In genomic region chr5:160441352-160441781, GRCh38 we compare ENCODE assay signal across 16 cellular contexts. TPM values are rescaled to one million over a fixed set of nuclear protein-coding genes. Genes with fewer than 3 reads are reported as not detected.
DNase-seq lines count a peak whose midpoint lies in the region; ATAC-seq and TF ChIP-seq lines count a peak whose summit lies in the region.
"Had no signal": no experiment of that assay in that cellular context is flagged by ENCODE, and none has a peak within 500 bp of the region (broad histone marks: within the 10 kb centered on the region; RNA-seq: fewer than 3 reads in every experiment).

No MANE protein-coding gene starts in this region.

- H4K20me1 ChIP-seq in SK-N-SH (ENCODE audit: insufficient read depth): no peaks in the 10 kb centered on the region

- TF ChIP-seq CTCF in foreskin keratinocyte (conservative IDR thresholded peaks at IDR 0.05): no peak
- no peak for TF ChIP-seq CTCF in SK-N-SH (IDR thresholded peaks at IDR 0.05)
- no peak for TF ChIP-seq CTCF in tibial artery (IDR thresholded peaks at IDR 0.05)

- no peak overlapping the region for H3K4me3 ChIP-seq in SK-N-SH (ENCODE audit: low read depth in 2 of 2, low read length in 1 of 2)
- no peak overlapping the region for H3K4me3 ChIP-seq in tibial artery
- H3K4me3 ChIP-seq: A549, sigmoid colon, suprapubic skin had no signal

- H3K9ac ChIP-seq in SK-N-SH: no peak overlapping the region

- CTCF ChIA-PET in SK-N-SH (lab: Yijun Ruan, JAX): interaction anchor here (6.4 kb wide), 1 partner anchor 17 kb away, joined by 177 read pairs; the partner anchor contains the start of genes PTTG1 and SLU7

- no peak for TF ChIP-seq EP300 in SK-N-SH (IDR thresholded peaks at IDR 0.05; ENCODE audit: borderline replicate concordance in 1 of 2, low read depth in 1 of 2, low read length in 1 of 2)

- ATAC-seq in GM21423 (IDR thresholded peaks at IDR 0.05; ENCODE audit: unreplicated experiment): peak; percentile 25
- peak; percentile 42 for ATAC-seq in HG03378 (IDR thresholded peaks at IDR 0.05; ENCODE audit: unreplicated experiment)
- peak; percentile 8 for ATAC-seq in foreskin keratinocyte
- ATAC-seq: A549, HCT116 had no signal

- WGBS in SK-N-SH (ENCODE audit: low lambda C conversion rate): 32% methylated on average over 1 of the region's 1 CpG

- H3K79me2 ChIP-seq in SK-N-SH (ENCODE audit: insufficient read depth): no peaks in the 10 kb centered on the region

- H3K27ac Mint-ChIP-seq in activated CD4-positive, alpha-beta T cell treated with anti-CD3 and anti-CD28 coated beads, Interleukin-2, amount 10 ng/mL, durations not matched to agents 24 days and 14 days: peak overlapping the region; percentile 38

- H3K27ac ChIP-seq in foreskin keratinocyte: no peak overlapping the region
- no peak overlapping the region for H3K27ac ChIP-seq in SK-N-SH (ENCODE audit: low read depth in 2 of 2, low read length in 1 of 2)
- H3K27ac ChIP-seq in tibial artery: no peak overlapping the region
- H3K27ac ChIP-seq: A549, sigmoid colon, suprapubic skin had no signal

- POLR2A ChIA-PET in SK-N-SH (lab: Yijun Ruan, JAX): no interaction called here

- H3F3A ChIP-seq in SK-N-SH (replicated peaks; ENCODE audit: insufficient read depth): no peaks in the 10 kb centered on the region

- no peaks in the 10 kb centered on the region for H3K36me3 Mint-ChIP-seq in activated CD4-positive, alpha-beta T cell treated with anti-CD3 and anti-CD28 coated beads, Interleukin-2, amount 10 ng/mL, durations not matched to agents 24 days and 14 days (ENCODE audit: low read depth)

- no peaks in the 10 kb centered on the region for H3K36me3 ChIP-seq in SK-N-SH (replicated peaks in 1 of 2; ENCODE audit: control insufficient read depth in 1 of 2, insufficient read depth in 2 of 2, low read length in 1 of 2)
- H3K36me3 ChIP-seq in tibial artery: no peaks in the 10 kb centered on the region
- H3K36me3 ChIP-seq: sigmoid colon, suprapubic skin had no signal

- H3K4me1 ChIP-seq in foreskin keratinocyte (no peaks in the 10 kb centered on the region), SK-N-SH (ENCODE audit: control insufficient read depth in 1 of 2, insufficient read depth in 2 of 2, low read depth in 1 of 2, low read length in 1 of 2) (peaks cover 0 to 9% of the 10 kb centered on the region in 2 experiments; a peak in 2 of 4 replicates), tibial artery (peaks cover 0 to 10% (median 6%) of the 10 kb centered on the region in 4 donors)
- H3K4me1 ChIP-seq: A549 had no signal

- H3K9me3 Mint-ChIP-seq in activated CD4-positive, alpha-beta T cell treated with anti-CD3 and anti-CD28 coated beads, Interleukin-2, amount 10 ng/mL, durations not matched to agents 24 days and 14 days: peaks cover 3% of the 10 kb centered on the region
- H3K9me3 Mint-ChIP-seq: dendritic cell treated with granulocyte-macrophage colony-stimulating factor and Interleukin-4, amounts not matched to agents 40 ng/mL and 50 ng/mL, for 4 days had no signal

- peak; percentile 63 for DNase-seq in activated CD4-positive, alpha-beta T cell treated with anti-CD3 and anti-CD28 coated beads, Interleukin-2, amount 10 ng/mL, durations not matched to agents 24 days and 14 days
- no peak for DNase-seq in activated CD4-positive, alpha-beta T cell treated with anti-CD3 and anti-CD28 coated beads for 4 hours
- peak in 1 of 2 donors; percentile 44 for DNase-seq in foreskin keratinocyte
- no peak for DNase-seq in LoVo (ENCODE audit: low spot score)
- no peak for DNase-seq in SK-N-SH
- no peak for DNase-seq in tibial artery
- DNase-seq: islet precursor cell, NCI-H187 treated with DMSO at 0.1 percent for 48 hours, sigmoid colon, SW 1271 had no signal

- H3K4me3 Mint-ChIP-seq in activated CD4-positive, alpha-beta T cell treated with anti-CD3 and anti-CD28 coated beads, Interleukin-2, amount 10 ng/mL, durations not matched to agents 24 days and 14 days: peak overlapping the region; percentile 0
- H3K4me3 Mint-ChIP-seq: dendritic cell treated with granulocyte-macrophage colony-stimulating factor and Interleukin-4, amounts not matched to agents 40 ng/mL and 50 ng/mL, for 4 days had no signal

- H3K9me2 ChIP-seq in SK-N-SH: no peaks in the 10 kb centered on the region

- no peak overlapping the region for H2AFZ ChIP-seq in SK-N-SH (ENCODE audit: low read depth)

- H3K4me1 Mint-ChIP-seq in activated CD4-positive, alpha-beta T cell treated with anti-CD3 and anti-CD28 coated beads, Interleukin-2, amount 10 ng/mL, durations not matched to agents 24 days and 14 days: peaks cover 67% of the 10 kb centered on the region

- no peak for TF ChIP-seq RAD21 in SK-N-SH (IDR thresholded peaks at IDR 0.05; ENCODE audit: low read length)

- H3K9me3 ChIP-seq in SK-N-SH (no peaks in the 10 kb centered on the region), tibial artery (no peaks in the 10 kb centered on the region)
- H3K9me3 ChIP-seq: A549, sigmoid colon, suprapubic skin had no signal

- H3K4me2 ChIP-seq in SK-N-SH: no peak overlapping the region
- H3K4me2 ChIP-seq: A549 had no signal

- H3K27me3 ChIP-seq in foreskin keratinocyte: no peaks in the 10 kb centered on the region
- no peaks in the 10 kb centered on the region for H3K27me3 ChIP-seq in SK-N-SH (ENCODE audit: insufficient read depth)
- no peaks in the 10 kb centered on the region for H3K27me3 ChIP-seq in tibial artery
- H3K27me3 ChIP-seq: sigmoid colon, suprapubic skin had no signal

- no peaks in the 10 kb centered on the region for H3K27me3 Mint-ChIP-seq in activated CD4-positive, alpha-beta T cell treated with anti-CD3 and anti-CD28 coated beads, Interleukin-2, amount 10 ng/mL, durations not matched to agents 24 days and 14 days
- H3K27me3 Mint-ChIP-seq: dendritic cell treated with granulocyte-macrophage colony-stimulating factor and Interleukin-4, amounts not matched to agents 40 ng/mL and 50 ng/mL, for 4 days had no signal

- intact Hi-C loops in activated CD4-positive, alpha-beta T cell treated with anti-CD3 and anti-CD28 coated beads, Interleukin-2, amount 10 ng/mL, durations not matched to agents 24 days and 14 days (cut with micrococcal nuclease): no loop called here
- intact Hi-C loops in tibial artery (cut with DNase I; ENCODE audit: low total_unique reads): no loop called here

TF ChIP-seq in SK-N-SH, 30 proteins besides CTCF, POLR2A, EP300 and RAD21 (continues in another document):
- no peak for TF ChIP-seq RCOR1 (IDR thresholded peaks at IDR 0.05; ENCODE audit: low read length)
- TF ChIP-seq GABPA (IDR thresholded peaks at IDR 0.05; ENCODE audit: low read depth): no peak
- TF ChIP-seq RXRA (IDR thresholded peaks at IDR 0.05; ENCODE audit: borderline replicate concordance, low read depth): no peak
- no peak for TF ChIP-seq FOXJ3 (CRISPR knock-in tag; IDR thresholded peaks at IDR 0.05)
- no peak for TF ChIP-seq TAF1 (IDR thresholded peaks at IDR 0.05; ENCODE audit: borderline replicate concordance, low read depth, low read length)
- TF ChIP-seq TEAD4 (IDR thresholded peaks at IDR 0.05; ENCODE audit: borderline replicate concordance, insufficient read depth): no peak
- no peak for TF ChIP-seq NRF1 (IDR thresholded peaks at IDR 0.05; ENCODE audit: low read depth, low read length)
- TF ChIP-seq YY1 (IDR thresholded peaks at IDR 0.05; ENCODE audit: low read depth): no peak
- TF ChIP-seq, protein P1, sequence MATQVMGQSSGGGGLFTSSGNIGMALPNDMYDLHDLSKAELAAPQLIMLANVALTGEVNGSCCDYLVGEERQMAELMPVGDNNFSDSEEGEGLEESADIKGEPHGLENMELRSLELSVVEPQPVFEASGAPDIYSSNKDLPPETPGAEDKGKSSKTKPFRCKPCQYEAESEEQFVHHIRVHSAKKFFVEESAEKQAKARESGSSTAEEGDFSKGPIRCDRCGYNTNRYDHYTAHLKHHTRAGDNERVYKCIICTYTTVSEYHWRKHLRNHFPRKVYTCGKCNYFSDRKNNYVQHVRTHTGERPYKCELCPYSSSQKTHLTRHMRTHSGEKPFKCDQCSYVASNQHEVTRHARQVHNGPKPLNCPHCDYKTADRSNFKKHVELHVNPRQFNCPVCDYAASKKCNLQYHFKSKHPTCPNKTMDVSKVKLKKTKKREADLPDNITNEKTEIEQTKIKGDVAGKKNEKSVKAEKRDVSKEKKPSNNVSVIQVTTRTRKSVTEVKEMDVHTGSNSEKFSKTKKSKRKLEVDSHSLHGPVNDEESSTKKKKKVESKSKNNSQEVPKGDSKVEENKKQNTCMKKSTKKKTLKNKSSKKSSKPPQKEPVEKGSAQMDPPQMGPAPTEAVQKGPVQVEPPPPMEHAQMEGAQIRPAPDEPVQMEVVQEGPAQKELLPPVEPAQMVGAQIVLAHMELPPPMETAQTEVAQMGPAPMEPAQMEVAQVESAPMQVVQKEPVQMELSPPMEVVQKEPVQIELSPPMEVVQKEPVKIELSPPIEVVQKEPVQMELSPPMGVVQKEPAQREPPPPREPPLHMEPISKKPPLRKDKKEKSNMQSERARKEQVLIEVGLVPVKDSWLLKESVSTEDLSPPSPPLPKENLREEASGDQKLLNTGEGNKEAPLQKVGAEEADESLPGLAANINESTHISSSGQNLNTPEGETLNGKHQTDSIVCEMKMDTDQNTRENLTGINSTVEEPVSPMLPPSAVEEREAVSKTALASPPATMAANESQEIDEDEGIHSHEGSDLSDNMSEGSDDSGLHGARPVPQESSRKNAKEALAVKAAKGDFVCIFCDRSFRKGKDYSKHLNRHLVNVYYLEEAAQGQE (IDR thresholded peaks at IDR 0.05; ENCODE audit: low read depth, low read length): no peak
- no peak for TF ChIP-seq GATA2 (CRISPR knock-in tag; IDR thresholded peaks at IDR 0.05)

RNA-seq across cellular contexts. Expression of gene PTTG1, which starts 19.7 kb away (rescaled TPM):
- 88.9 and 94.3 TPM in 2 replicates for total RNA-seq in activated CD4-positive, alpha-beta T cell treated with anti-CD3 and anti-CD28 coated beads, Interleukin-2, amount 10 ng/mL, durations not matched to agents 24 days and 14 days
- 183 and 204 TPM in 2 replicates for total RNA-seq in foreskin keratinocyte
- polyA plus RNA-seq in foreskin keratinocyte (225 and 280 TPM in 2 replicates), SK-N-SH (2012; rRNA removed) (221 and 279 TPM in 2 replicates)
- polyA plus RNA-seq in SK-N-SH (2012; cell fraction: cytosol; rRNA removed): 275 and 326 TPM in 2 replicates
- polyA plus RNA-seq in SK-N-SH (2012; cell fraction: nucleus; rRNA removed): 88.1 and 137 TPM in 2 replicates

RNA-seq across cellular contexts. Expression of gene SLU7, which starts 22.5 kb away (rescaled TPM):
- total RNA-seq in activated CD4-positive, alpha-beta T cell treated with anti-CD3 and anti-CD28 coated beads, Interleukin-2, amount 10 ng/mL, durations not matched to agents 24 days and 14 days: 38.4 and 39.8 TPM in 2 replicates
- total RNA-seq in foreskin keratinocyte: 33.9 and 36.7 TPM in 2 replicates
- 26.4 and 26.6 TPM in 2 replicates for polyA plus RNA-seq in foreskin keratinocyte
- 22.3 and 28.3 TPM in 2 replicates for polyA plus RNA-seq in SK-N-SH (2012; rRNA removed)
- polyA plus RNA-seq in SK-N-SH (2012; cell fraction: cytosol; rRNA removed): 38.0 and 59.3 TPM in 2 replicates
- 9.5 and 24.0 TPM in 2 replicates for polyA plus RNA-seq in SK-N-SH (2012; cell fraction: nucleus; rRNA removed)

RNA-seq across cellular contexts. Expression of gene FAM200C, which starts 41.5 kb away (rescaled TPM):
- 1.4 and 1.5 TPM in 2 replicates for total RNA-seq in activated CD4-positive, alpha-beta T cell treated with anti-CD3 and anti-CD28 coated beads, Interleukin-2, amount 10 ng/mL, durations not matched to agents 24 days and 14 days
- 2.6 and 3.2 TPM in 2 replicates for total RNA-seq in foreskin keratinocyte
- polyA plus RNA-seq in foreskin keratinocyte: 1.1 and 1.7 TPM in 2 replicates
- 1.5 and 2.2 TPM in 2 replicates for polyA plus RNA-seq in SK-N-SH (2012; rRNA removed)
- 1.7 and 1.8 TPM in 2 replicates for polyA plus RNA-seq in SK-N-SH (2012; cell fraction: cytosol; rRNA removed)
- polyA plus RNA-seq in SK-N-SH (2012; cell fraction: nucleus; rRNA removed): 2.7 and 5.7 TPM in 2 replicates
